Comparison of ENCODE assay signal across 12 cellular contexts in the genomic region with DNA sequence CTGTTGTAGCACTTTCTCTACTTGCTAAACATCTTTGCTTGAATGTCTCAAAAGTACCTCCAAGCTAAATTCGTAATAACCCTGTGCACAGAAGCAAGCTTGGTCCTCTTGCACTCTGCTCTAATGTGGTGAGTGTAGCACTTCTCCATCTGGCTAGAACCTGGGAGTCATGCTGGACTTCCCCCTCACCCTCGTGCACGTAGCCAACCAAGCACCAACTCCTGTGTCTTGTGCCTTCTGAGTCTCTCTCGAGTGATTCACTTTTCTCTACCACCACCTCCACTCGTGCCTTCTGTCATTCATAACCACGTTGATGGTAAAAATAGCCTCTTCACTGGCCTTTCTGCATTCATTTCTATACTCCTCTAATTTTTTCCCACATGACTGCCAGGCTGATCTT.
DNase-seq lines count a peak whose midpoint lies in the region; ATAC-seq and TF ChIP-seq lines count a peak whose summit lies in the region.
"Had no signal": no experiment of that assay in that cellular context is flagged by ENCODE, and none has a peak within 500 bp of the region (broad histone marks: within the 10 kb centered on the region; RNA-seq: fewer than 3 reads in every experiment).

No MANE protein-coding gene starts in this region.

- TF ChIP-seq CTCF in CD14-positive monocyte (IDR thresholded peaks at IDR 0.05) = no peak
- no peak for TF ChIP-seq CTCF in chondrocyte (IDR thresholded peaks at IDR 0.05)
- TF ChIP-seq CTCF in BE2C (IDR thresholded peaks at IDR 0.05; ENCODE audit: low read depth, low read length) = no peak

- peaks cover 32% of the 10 kb centered on the region for H3K4me1 Mint-ChIP-seq in CD14-positive monocyte
- peaks cover 22% of the 10 kb centered on the region for H3K4me1 Mint-ChIP-seq in chondrocyte (ENCODE audit: low read depth)
- no peaks in the 10 kb centered on the region for H3K4me1 Mint-ChIP-seq in activated CD4-positive, alpha-beta T cell treated with anti-CD3 and anti-CD28 coated beads, Interleukin-2, amount 10 ng/mL, durations not matched to agents 7 days and 5 days
- H3K4me1 Mint-ChIP-seq: CD4-positive, CD25-positive, alpha-beta regulatory T cell had no signal

- no peaks in the 10 kb centered on the region for H3K9me3 ChIP-seq in BE2C
- H3K9me3 ChIP-seq: testis had no signal

- H3K36me3 ChIP-seq in BE2C = no peaks in the 10 kb centered on the region

- peak; percentile 80 for DNase-seq in CD14-positive monocyte (ENCODE audit: low spot score)
- no peak for DNase-seq in chondrocyte (ENCODE audit: low spot score)
- no peak for DNase-seq in HuH-7 (ENCODE audit: low spot score)
- DNase-seq in BE2C = no peak
- no peak for DNase-seq in activated CD4-positive, alpha-beta T cell treated with anti-CD3 and anti-CD28 coated beads, Interleukin-2, amount 10 ng/mL, durations not matched to agents 7 days and 5 days
- DNase-seq: CD4-positive, CD25-positive, alpha-beta regulatory T cell; small intestine; testis had no signal

- H3K27me3 Mint-ChIP-seq in CD14-positive monocyte (ENCODE audit: low read depth in 3 of 3) (peaks cover 0 to 4% (median 2%) of the 10 kb centered on the region in 3 donors), chondrocyte (ENCODE audit: low read depth) (no peaks in the 10 kb centered on the region)
- peaks cover 14% of the 10 kb centered on the region for H3K27me3 Mint-ChIP-seq in activated CD4-positive, alpha-beta T cell treated with anti-CD3 and anti-CD28 coated beads, Interleukin-2, amount 10 ng/mL, durations not matched to agents 7 days and 5 days

- H3K9me3 Mint-ChIP-seq in CD14-positive monocyte (peaks cover 5 to 13% (median 6%) of the 10 kb centered on the region in 7 donors), chondrocyte (ENCODE audit: low read depth) (peaks cover 3% of the 10 kb centered on the region)
- no peaks in the 10 kb centered on the region for H3K9me3 Mint-ChIP-seq in activated CD4-positive, alpha-beta T cell treated with anti-CD3 and anti-CD28 coated beads, Interleukin-2, amount 10 ng/mL, durations not matched to agents 7 days and 5 days

- intact Hi-C loops in CD14-positive monocyte (cut with micrococcal nuclease) = no loop called here

- no peak overlapping the region for H3K4me3 Mint-ChIP-seq in CD14-positive monocyte
- H3K4me3 Mint-ChIP-seq in chondrocyte (ENCODE audit: unreplicated experiment) = no peak overlapping the region
- no peak overlapping the region for H3K4me3 Mint-ChIP-seq in activated CD4-positive, alpha-beta T cell treated with anti-CD3 and anti-CD28 coated beads, Interleukin-2, amount 10 ng/mL, durations not matched to agents 7 days and 5 days
- H3K4me3 Mint-ChIP-seq: CD4-positive, CD25-positive, alpha-beta regulatory T cell had no signal

- no peaks in the 10 kb centered on the region for H3K4me1 ChIP-seq in BE2C
- H3K4me1 ChIP-seq: testis had no signal

- CTCF ChIA-PET in activated CD4-positive, alpha-beta T cell treated with anti-CD3 and anti-CD28 coated beads, Interleukin-2, amount 10 ng/mL, durations not matched to agents 7 days and 5 days (lab: Charles Lee) = no interaction called here

- no peaks in the 10 kb centered on the region for H3K27me3 ChIP-seq in BE2C
- H3K27me3 ChIP-seq: testis had no signal

- POLR2A ChIA-PET in activated CD4-positive, alpha-beta T cell treated with anti-CD3 and anti-CD28 coated beads, Interleukin-2, amount 10 ng/mL, durations not matched to agents 7 days and 5 days (lab: Charles Lee) = no interaction called here

- ATAC-seq in GM19452 (IDR thresholded peaks at IDR 0.05; ENCODE audit: unreplicated experiment) (peak; percentile 82), HG03378 (IDR thresholded peaks at IDR 0.05; ENCODE audit: unreplicated experiment) (peak; percentile 91), HG03457 (IDR thresholded peaks at IDR 0.05; ENCODE audit: unreplicated experiment) (no peak)
- ATAC-seq: Right ventricle myocardium inferior had no signal

- H3K4me3 ChIP-seq in BE2C (ENCODE audit: low read depth, low read length) = no peak overlapping the region
- H3K4me3 ChIP-seq: testis had no signal

- H3K36me3 Mint-ChIP-seq in CD14-positive monocyte = peaks cover 0 to 2% of the 10 kb centered on the region in 2 donors
- H3K36me3 Mint-ChIP-seq in chondrocyte (ENCODE audit: low read depth) = no peaks in the 10 kb centered on the region
- no peaks in the 10 kb centered on the region for H3K36me3 Mint-ChIP-seq in activated CD4-positive, alpha-beta T cell treated with anti-CD3 and anti-CD28 coated beads, Interleukin-2, amount 10 ng/mL, durations not matched to agents 7 days and 5 days (ENCODE audit: low read depth)
- H3K36me3 Mint-ChIP-seq: CD4-positive, CD25-positive, alpha-beta regulatory T cell had no signal

- peak overlapping the region in 4 of 7 donors; percentile 3 to 71 (median 16) for H3K27ac Mint-ChIP-seq in CD14-positive monocyte
- H3K27ac Mint-ChIP-seq in chondrocyte (ENCODE audit: unreplicated experiment) = peak overlapping the region; percentile 96
- no peak overlapping the region for H3K27ac Mint-ChIP-seq in activated CD4-positive, alpha-beta T cell treated with anti-CD3 and anti-CD28 coated beads, Interleukin-2, amount 10 ng/mL, durations not matched to agents 7 days and 5 days
- H3K27ac Mint-ChIP-seq: CD4-positive, CD25-positive, alpha-beta regulatory T cell had no signal
